8 cellular contexts compared by ENCODE assay signal in the genomic region with DNA sequence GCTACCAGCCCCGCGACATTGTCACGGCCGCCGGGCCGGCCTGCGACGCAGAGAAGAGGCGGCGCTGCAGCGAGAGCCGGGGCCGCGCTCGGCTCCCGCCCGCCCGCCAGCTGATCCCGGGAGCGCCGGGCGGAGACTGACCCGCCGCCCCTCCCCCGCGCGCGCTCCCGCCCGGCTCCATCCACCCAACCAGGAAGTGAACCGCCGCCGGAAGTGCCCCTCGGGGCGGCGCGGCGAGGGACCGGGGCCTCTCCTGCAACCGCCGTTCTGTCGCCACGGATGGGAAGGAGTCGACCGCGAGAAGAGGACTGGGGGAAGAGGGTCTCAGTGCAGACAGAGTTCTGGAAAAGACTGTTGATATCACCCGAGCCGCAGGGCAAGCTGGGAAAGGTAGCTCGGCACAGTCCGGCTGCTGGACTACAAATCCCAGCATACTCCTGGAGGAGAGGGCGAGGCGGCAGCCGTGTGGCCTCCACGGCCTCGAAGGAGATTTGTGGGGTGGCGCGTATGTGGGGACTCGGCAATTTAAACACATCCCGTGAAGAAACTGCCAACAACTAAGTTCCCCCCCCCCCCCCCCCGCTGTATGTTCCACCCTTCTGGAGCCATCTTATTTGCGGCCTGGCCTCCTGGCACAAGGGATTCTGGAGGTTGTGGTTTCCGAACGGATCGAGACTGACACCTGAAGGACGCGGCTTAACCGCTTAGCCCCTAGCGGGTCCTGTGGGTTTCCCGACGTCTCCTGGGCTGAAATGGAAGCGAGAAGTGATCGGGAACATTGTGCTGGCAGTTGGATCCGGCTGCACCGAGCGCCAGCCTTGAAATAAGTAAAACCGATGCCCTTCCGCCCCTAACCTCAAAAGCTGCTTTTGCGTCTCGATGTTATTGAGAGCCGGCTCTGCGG. TPM values are rescaled to one million over a fixed set of nuclear protein-coding genes. Genes with fewer than 3 reads are reported as not detected.
DNase-seq lines count a peak whose midpoint lies in the region; ATAC-seq and TF ChIP-seq lines count a peak whose summit lies in the region.

Gene AAK1 (minus strand): TSS at position 138 of the 904 bp plus-strand sequence. CDS start 699 bp downstream, outside the sequence.

- ATAC-seq in GM18861 (IDR thresholded peaks at IDR 0.05; ENCODE audit: unreplicated experiment), result peak; percentile 27
- peak; percentile 32 for ATAC-seq in HG03108 (IDR thresholded peaks at IDR 0.05; ENCODE audit: unreplicated experiment)

- H3K9ac ChIP-seq in iPS-20b (ENCODE audit: low read depth, low read length), result peak within 1 kb of the TSS; percentile 95

- H3K4me3 ChIP-seq in breast epithelium (peak within 1 kb of the TSS; percentile 70 to 98 (median 91)), iPS-20b (ENCODE audit: low read length) (peak within 1 kb of the TSS; percentile 97), skin epidermis (peak within 1 kb of the TSS; percentile 73 to 98 (median 86))

- no peaks in the 10 kb centered on the region for H3K27me3 ChIP-seq in breast epithelium
- peaks cover 13% of the 10 kb centered on the region; the same call in 1 of the 2 replicates for H3K27me3 ChIP-seq in iPS-20b (ENCODE audit: insufficient read depth, low read length)

- H3K27ac ChIP-seq in VCaP (peak within 1 kb of the TSS; percentile 94), breast epithelium (peak within 1 kb of the TSS; percentile 94 to 95), iPS-20b (ENCODE audit: low read length) (peak within 1 kb of the TSS; percentile 87), skin epidermis (peak within 1 kb of the TSS; percentile 87 to 99 (median 97))

- H3K9me3 ChIP-seq in breast epithelium (no peaks in the 10 kb centered on the region), iPS-20b (ENCODE audit: insufficient read depth, low read depth, low read length) (no peaks in the 10 kb centered on the region)

- TF ChIP-seq CTCF in VCaP (conservative IDR thresholded peaks at IDR 0.05) (no peak; the same call in 1 of the 2 replicates), breast epithelium (IDR thresholded peaks at IDR 0.05) (no peak)

- peak; percentile 84 for DNase-seq in A172 (ENCODE audit: low spot score)
- DNase-seq in NCI-H2227 (lab: John Stamatoyannopoulos, UW; ENCODE audit: unreplicated experiment), result peak; percentile 92
- DNase-seq in breast epithelium (ENCODE audit: low spot score in 2 of 2), result peak; percentile 87 to 88

- H3K4me1 ChIP-seq in breast epithelium, result no peaks in the 10 kb centered on the region
- H3K4me1 ChIP-seq in iPS-20b (ENCODE audit: insufficient read depth, low read length), result peaks cover 27% of the 10 kb centered on the region

- intact Hi-C loops in breast epithelium (cut with DNase I; ENCODE audit: low total_unique reads), result loop anchor here (10.0 kb wide), 1 partner anchor 61 kb away; no protein-coding TSS in a partner anchor

- TF ChIP-seq POLR2A in breast epithelium (IDR thresholded peaks at IDR 0.05), result peak; percentile 7

- no peaks in the 10 kb centered on the region for H3K36me3 ChIP-seq in breast epithelium
- H3K36me3 ChIP-seq in iPS-20b (ENCODE audit: insufficient read depth, low read depth, low read length), result no peaks in the 10 kb centered on the region

RNA-seq across cellular contexts. Expression of gene AAK1, which starts in this region (rescaled TPM):
- total RNA-seq in A172 (2014; rRNA removed; shearing (Covaris generic)), result 44.7 and 48.1 TPM in 2 replicates
- 10 to 100 TPM; 37.9 to 54.0 (median 44.9) TPM for total RNA-seq in breast epithelium

Comparison
In these comparisons a context has a peak if more than half of its experiments do, and no peak if none do; other contexts are left out.
1. Peak in every context shown above with its lines: DNase-seq, ATAC-seq, H3K4me3 ChIP-seq and H3K27ac ChIP-seq.